Comparison of ENCODE assay signal across 18 cellular contexts in the genomic region with DNA sequence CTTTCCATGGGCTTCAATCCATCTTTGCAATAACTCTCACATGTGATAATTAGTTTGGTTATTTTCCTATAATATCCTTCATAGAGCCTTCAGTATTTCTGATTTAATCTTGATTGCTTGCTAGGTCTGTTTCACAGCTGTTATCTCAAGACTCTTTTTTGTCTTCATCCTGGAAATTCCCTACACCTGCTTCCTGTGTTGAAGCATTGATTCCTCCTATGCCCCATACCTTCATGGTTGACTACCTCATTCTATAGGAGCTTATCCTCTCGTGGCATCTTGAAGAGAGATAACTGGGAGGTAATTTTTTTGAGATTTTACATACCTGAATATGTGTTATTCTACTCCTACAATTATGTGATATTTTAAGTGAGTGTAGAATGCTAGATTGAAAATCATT. TPM values are rescaled to one million over a fixed set of nuclear protein-coding genes. Genes with fewer than 3 reads are reported as not detected.
DNase-seq lines count a peak whose midpoint lies in the region; ATAC-seq, FAIRE-seq and TF ChIP-seq lines count a peak whose summit lies in the region.
"Had no signal": no experiment of that assay in that cellular context is flagged by ENCODE, and none has a peak within 500 bp of the region (broad histone marks: within the 10 kb centered on the region; RNA-seq: fewer than 3 reads in every experiment).

No MANE protein-coding gene starts in this region.

- H3K27me3 ChIP-seq in sigmoid colon (no peaks in the 10 kb centered on the region), small intestine (ENCODE audit: control insufficient read depth in 2 of 2, insufficient read depth in 2 of 2, low read length in 2 of 2) (no peaks in the 10 kb centered on the region), transverse colon (no peaks in the 10 kb centered on the region)
- H3K27me3 ChIP-seq: cardiac muscle cell had no signal

- H3K36me3 Mint-ChIP-seq in central memory CD8-positive, alpha-beta T cell (ENCODE audit: insufficient read depth) = peaks cover 1% of the 10 kb centered on the region

- no peak for FAIRE-seq in small intestine (lab: Jason Lieb, UNC)

- TF ChIP-seq CTCF in sigmoid colon (IDR thresholded peaks at IDR 0.05) = no peak
- no peak for TF ChIP-seq CTCF in transverse colon (IDR thresholded peaks at IDR 0.05)

- peak overlapping the region; percentile 0 for H3K27ac Mint-ChIP-seq in central memory CD8-positive, alpha-beta T cell (ENCODE audit: low read depth)
- H3K27ac Mint-ChIP-seq: activated CD4-positive, alpha-beta T cell treated with anti-CD3 and anti-CD28 coated beads, Interleukin-2, amount 10 ng/mL, durations not matched to agents 7 days and 5 days; activated naive CD8-positive, alpha-beta T cell treated with anti-CD3 and anti-CD28 coated beads, Interleukin-2, amount 10 ng/mL, durations not matched to agents 7 days and 5 days had no signal

- no peaks in the 10 kb centered on the region for H3K9me3 Mint-ChIP-seq in central memory CD8-positive, alpha-beta T cell
- H3K9me3 Mint-ChIP-seq: effector memory CD8-positive, alpha-beta T cell had no signal

- H3K27ac ChIP-seq in sigmoid colon (peak overlapping the region; percentile 14 to 42 (median 20)), small intestine (ENCODE audit: low read depth in 1 of 2, low read length in 1 of 2) (no peak overlapping the region), transverse colon (peak overlapping the region in 1 of 4 donors; percentile 48)
- H3K27ac ChIP-seq: cardiac muscle cell, lower lobe of right lung had no signal

- H3K9me3 ChIP-seq in sigmoid colon (no peaks in the 10 kb centered on the region), small intestine (ENCODE audit: control insufficient read depth, low read depth) (no peaks in the 10 kb centered on the region), transverse colon (peaks cover 0 to 11% of the 10 kb centered on the region in 2 donors)

- TF ChIP-seq POLR2A in sigmoid colon (IDR thresholded peaks at IDR 0.05) = no peak
- TF ChIP-seq POLR2A in transverse colon (IDR thresholded peaks at IDR 0.05) = no peak

- WGBS in sigmoid colon, 2 donors = 47 to 59% methylated on average over 1 of the region's 1 CpG
- WGBS in small intestine, 3 donors = 53 to 66% (median 55%) methylated on average over 1 of the region's 1 CpG
- WGBS in transverse colon (ENCODE audit: low coverage in 1 of 2), 2 donors = 64 to 80% methylated on average over 1 of the region's 1 CpG

- ATAC-seq in GM18907 (IDR thresholded peaks at IDR 0.05; ENCODE audit: unreplicated experiment) (peak; percentile 60), HG03196 (IDR thresholded peaks at IDR 0.05; ENCODE audit: unreplicated experiment) (peak; percentile 50)
- ATAC-seq in central memory CD8-positive, alpha-beta T cell (replicated peaks; ENCODE audit: extremely low read depth, poor library complexity, severe bottlenecking) = no peak
- ATAC-seq: effector memory CD8-positive, alpha-beta T cell; lower lobe of right lung had no signal

- H3K27me3 Mint-ChIP-seq in central memory CD8-positive, alpha-beta T cell = no peaks in the 10 kb centered on the region
- H3K27me3 Mint-ChIP-seq: activated CD4-positive, alpha-beta T cell treated with anti-CD3 and anti-CD28 coated beads, Interleukin-2, amount 10 ng/mL, durations not matched to agents 7 days and 5 days; activated naive CD8-positive, alpha-beta T cell treated with anti-CD3 and anti-CD28 coated beads, Interleukin-2, amount 10 ng/mL, durations not matched to agents 7 days and 5 days; effector memory CD8-positive, alpha-beta T cell had no signal

- H3K4me1 Mint-ChIP-seq in central memory CD8-positive, alpha-beta T cell = peaks cover 35% of the 10 kb centered on the region

- peak overlapping the region in 2 of 4 donors; percentile 4 to 13 for H3K4me3 ChIP-seq in sigmoid colon
- H3K4me3 ChIP-seq in small intestine (ENCODE audit: low read depth in 1 of 2, low read length in 2 of 2) = no peak overlapping the region
- H3K4me3 ChIP-seq in transverse colon = no peak overlapping the region
- H3K4me3 ChIP-seq: cardiac muscle cell, lower lobe of right lung had no signal

- H3K4me3 Mint-ChIP-seq in central memory CD8-positive, alpha-beta T cell = no peak overlapping the region
- H3K4me3 Mint-ChIP-seq: activated CD4-positive, alpha-beta T cell treated with anti-CD3 and anti-CD28 coated beads, Interleukin-2, amount 10 ng/mL, durations not matched to agents 7 days and 5 days; activated naive CD8-positive, alpha-beta T cell treated with anti-CD3 and anti-CD28 coated beads, Interleukin-2, amount 10 ng/mL, durations not matched to agents 7 days and 5 days; effector memory CD8-positive, alpha-beta T cell; nephron had no signal

- TF ChIP-seq EP300 in sigmoid colon (IDR thresholded peaks at IDR 0.05) (no peak), transverse colon (IDR thresholded peaks at IDR 0.05; ENCODE audit: low read depth) (no peak)

- DNase-seq in central memory CD8-positive, alpha-beta T cell (ENCODE audit: low spot score in 2 of 2) = no peak
- no peak for DNase-seq in sigmoid colon
- DNase-seq in amygdala (lab: John Stamatoyannopoulos, UW) = no peak
- DNase-seq in small intestine = no peak
- no peak for DNase-seq in transverse colon
- DNase-seq: activated CD4-positive, alpha-beta T cell treated with anti-CD3 and anti-CD28 coated beads, Interleukin-2, amount 10 ng/mL, durations not matched to agents 7 days and 5 days; activated naive CD8-positive, alpha-beta T cell treated with anti-CD3 and anti-CD28 coated beads, Interleukin-2, amount 10 ng/mL, durations not matched to agents 7 days and 5 days; activated T-cell treated with anti-CD3 and anti-CD28 coated beads for 4 hours; effector memory CD8-positive, alpha-beta T cell; lower lobe of right lung; NCI-H1694; NCI-H446 treated with DMSO at 0.1 percent for 48 hours; substantia nigra; T-helper 9 cell had no signal

- H3K36me3 ChIP-seq in sigmoid colon (no peaks in the 10 kb centered on the region), small intestine (ENCODE audit: control insufficient read depth in 2 of 2, insufficient read depth in 2 of 2, low read length in 2 of 2) (no peaks in the 10 kb centered on the region), transverse colon (no peaks in the 10 kb centered on the region)
- H3K36me3 ChIP-seq: cardiac muscle cell, lower lobe of right lung had no signal

- intact Hi-C loops in sigmoid colon (cut with DNase I) (no loop called here), transverse colon (cut with DNase I; ENCODE audit: low total_unique reads) (no loop called here)

- in situ Hi-C loops in transverse colon (cut with MboI; ENCODE audit: low pct_ligation_motif_present in 1 of 4, low pct_unique_long_range_greater_than_20kb in 1 of 4, low sequenced_read_pairs in 3 of 4) = no loop called here

- H3K4me1 ChIP-seq in sigmoid colon = peaks cover 0 to 27% (median 23%) of the 10 kb centered on the region in 4 donors
- peaks cover 0 to 8% of the 10 kb centered on the region in 2 donors for H3K4me1 ChIP-seq in small intestine (ENCODE audit: control insufficient read depth in 2 of 2, insufficient read depth in 1 of 2, low read depth in 1 of 2, low read length in 1 of 2)
- peaks cover under 1 to 26% (median 5%) of the 10 kb centered on the region in 4 donors for H3K4me1 ChIP-seq in transverse colon

RNA-seq across cellular contexts. Expression of a gene that starts 26.7 kb away (rescaled TPM):
- total RNA-seq in sigmoid colon (10 to 100 TPM; 21.6 to 44.6 (median 25.4) TPM), transverse colon (10 to 100 TPM; 11.6 to 24.3 (median 18.1) TPM)
- polyA plus RNA-seq in sigmoid colon (1 to 10 TPM; 3.0 to 7.6 (median 3.5) TPM), small intestine (1 to 10 TPM; 2.2 to 5.7 (median 3.6) TPM)

Comparison
In these comparisons a context has a peak if more than half of its experiments do, and no peak if none do; other contexts are left out.
1. H3K27ac ChIP-seq: peak in sigmoid colon (4 of 4); none in small intestine (0 of 2).